In the genomic region with DNA sequence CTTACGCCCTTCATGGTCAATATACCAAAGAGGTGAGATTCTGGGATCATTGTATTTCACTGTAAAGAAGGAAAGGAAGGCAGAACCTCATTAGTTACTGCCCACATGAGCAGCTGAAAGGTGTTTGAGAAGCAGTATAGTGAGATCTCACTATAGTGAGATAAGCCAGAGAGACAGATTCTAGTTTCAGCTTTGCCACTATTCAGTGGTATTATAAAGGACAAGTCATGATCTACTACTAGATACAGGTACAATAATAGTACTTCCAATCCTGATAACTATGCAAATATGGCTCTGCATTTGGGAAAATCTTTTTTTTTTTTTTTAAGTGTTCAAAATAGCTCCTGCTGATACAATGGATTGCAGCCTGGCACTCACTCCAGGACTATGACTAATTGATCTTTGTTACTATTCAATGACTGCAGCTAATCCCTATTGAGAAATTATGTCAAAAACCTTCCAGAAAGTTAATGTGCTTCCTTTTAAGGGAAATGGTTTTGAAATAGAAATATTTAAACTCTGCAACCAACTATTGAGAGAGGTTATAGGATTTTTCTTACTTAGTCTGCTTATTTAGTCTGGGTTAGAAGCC, we compare ENCODE assay signal across 10 cellular contexts. TPM values are rescaled to one million over a fixed set of nuclear protein-coding genes. Genes with fewer than 3 reads are reported as not detected.
DNase-seq lines count a peak whose midpoint lies in the region; ATAC-seq, FAIRE-seq and TF ChIP-seq lines count a peak whose summit lies in the region.
"Had no signal": no experiment of that assay in that cellular context is flagged by ENCODE, and none has a peak within 500 bp of the region (broad histone marks: within the 10 kb centered on the region; RNA-seq: fewer than 3 reads in every experiment).

No MANE protein-coding gene starts in this region.

- H3K36me3 ChIP-seq in effector memory CD4-positive, alpha-beta T cell (ENCODE audit: control insufficient read depth, insufficient read depth, low read length) = no peaks in the 10 kb centered on the region

- DNase-seq in AG08395 (ENCODE audit: low spot score) (peak; percentile 70), fibroblast of the aortic adventitia (ENCODE audit: low read depth) (peak; percentile 83), DMS53 treated with DMSO at 0.1 percent for 48 hours (lab: John Stamatoyannopoulos, UW; ENCODE audit: unreplicated experiment) (no peak), RCC 7860 (ENCODE audit: low spot score) (no peak), AML-193 (lab: John Stamatoyannopoulos, UW) (no peak)
- no peak for DNase-seq in effector memory CD4-positive, alpha-beta T cell

- H3K4me1 ChIP-seq in effector memory CD4-positive, alpha-beta T cell (ENCODE audit: control insufficient read depth, insufficient read depth, low read length, poor library complexity, severe bottlenecking) = no peaks in the 10 kb centered on the region

- H3K9me3 ChIP-seq in effector memory CD4-positive, alpha-beta T cell (ENCODE audit: control insufficient read depth, low read length) = no peaks in the 10 kb centered on the region

- no peaks in the 10 kb centered on the region for H3K27me3 ChIP-seq in effector memory CD4-positive, alpha-beta T cell (replicated peaks; ENCODE audit: control insufficient read depth, insufficient read depth, low read length, poor library complexity, severe bottlenecking)

- TF ChIP-seq CTCF in fibroblast of the aortic adventitia (IDR thresholded peaks at IDR 0.05; ENCODE audit: insufficient read depth, low read length) = no peak

- no peak overlapping the region for H3K4me3 ChIP-seq in fibroblast of the aortic adventitia (ENCODE audit: low read depth, low read length)
- H3K4me3 ChIP-seq in effector memory CD4-positive, alpha-beta T cell (ENCODE audit: insufficient read depth, low read depth, low read length, poor library complexity, severe bottlenecking) = no peak overlapping the region

- no peak for FAIRE-seq in RCC 7860 (lab: Jason Lieb, UNC)
- FAIRE-seq: endometrium had no signal

- ATAC-seq in GM21390 (IDR thresholded peaks at IDR 0.05; ENCODE audit: unreplicated experiment) (peak; percentile 64), HG03521 (IDR thresholded peaks at IDR 0.05; ENCODE audit: unreplicated experiment) (peak; percentile 26)

- no peak overlapping the region for H3K27ac ChIP-seq in effector memory CD4-positive, alpha-beta T cell (ENCODE audit: insufficient read depth, low read length, poor library complexity, severe bottlenecking)
- H3K27ac ChIP-seq: C4-2B had no signal

RNA-seq across cellular contexts. Expression of a gene that starts 8.3 kb away (rescaled TPM):
- 16.6 and 35.0 TPM in 2 replicates for total RNA-seq in fibroblast of the aortic adventitia (ENCODE audit: low replicate concordance)

RNA-seq across cellular contexts. Expression of a gene that starts 57.0 kb away (rescaled TPM):
- 5.1 and 5.5 TPM in 2 replicates for total RNA-seq in fibroblast of the aortic adventitia (ENCODE audit: low replicate concordance)

RNA-seq across cellular contexts. Expression of a gene that starts 57.2 kb away (rescaled TPM):
- total RNA-seq in fibroblast of the aortic adventitia (ENCODE audit: low replicate concordance) = 26.2 and 31.1 TPM in 2 replicates

Comparison
In these comparisons a context has a peak if more than half of its experiments do, and no peak if none do; other contexts are left out.
1. DNase-seq: peak in AG08395 (single experiment) and fibroblast of the aortic adventitia (single experiment); none in effector memory CD4-positive, alpha-beta T cell (0 of 3), DMS53 treated with DMSO at 0.1 percent for 48 hours (single experiment), RCC 7860 (single experiment) and AML-193 (0 of 2).